ENCODE assay signal across 14 cellular contexts in genomic region chr12:93886533-93887511, GRCh38.
DNase-seq lines count a peak whose midpoint lies in the region; ATAC-seq and TF ChIP-seq lines count a peak whose summit lies in the region.
"Had no signal": no experiment of that assay in that cellular context is flagged by ENCODE, and none has a peak within 500 bp of the region (broad histone marks: within the 10 kb centered on the region; RNA-seq: fewer than 3 reads in every experiment).

No MANE protein-coding gene starts in this region.

- POLR2A ChIA-PET in activated CD8-positive, alpha-beta T cell treated with anti-CD3 and anti-CD28 coated beads, Interleukin-2, amount 10 ng/mL, durations not matched to agents 7 days and 5 days (lab: Charles Lee), result no interaction called here

- H3K4me3 Mint-ChIP-seq in activated CD8-positive, alpha-beta T cell treated with anti-CD3 and anti-CD28 coated beads, Interleukin-2, amount 10 ng/mL, durations not matched to agents 7 days and 5 days, result no peak overlapping the region
- H3K4me3 Mint-ChIP-seq: activated T-cell treated with anti-CD3 and anti-CD28 coated beads, Interleukin-2, amount 50 U/mL, for 24 hours; H9; T-cell had no signal

- in situ Hi-C loops in mammary epithelial cell (cut with MboI; ENCODE audit: low sequenced_read_pairs in 2 of 2), result no loop called here

- H3K9me3 Mint-ChIP-seq in activated CD8-positive, alpha-beta T cell treated with anti-CD3 and anti-CD28 coated beads, Interleukin-2, amount 10 ng/mL, durations not matched to agents 7 days and 5 days (ENCODE audit: insufficient read depth), result no peaks in the 10 kb centered on the region
- H3K9me3 Mint-ChIP-seq: activated T-cell treated with anti-CD3 and anti-CD28 coated beads, Interleukin-2, amount 50 U/mL, for 24 hours; H9; T-cell had no signal

- intact Hi-C loops in mammary epithelial cell (cut with micrococcal nuclease), result no loop called here

- 92% methylated on average over 18 of the region's 18 CpGs for WGBS in mammary epithelial cell (ENCODE audit: low coverage, missing lambda C conversion rate)

- no peaks in the 10 kb centered on the region for H3K27me3 Mint-ChIP-seq in activated CD8-positive, alpha-beta T cell treated with anti-CD3 and anti-CD28 coated beads, Interleukin-2, amount 10 ng/mL, durations not matched to agents 7 days and 5 days (ENCODE audit: low read depth)
- H3K27me3 Mint-ChIP-seq: activated T-cell treated with anti-CD3 and anti-CD28 coated beads, Interleukin-2, amount 50 U/mL, for 24 hours; T-cell had no signal

- no peak overlapping the region for H3K9ac ChIP-seq in fibroblast of lung (ENCODE audit: insufficient read depth, low read length)
- H3K9ac ChIP-seq in skeletal muscle satellite cell (ENCODE audit: low read depth, low read length), result no peak overlapping the region
- no peak overlapping the region for H3K9ac ChIP-seq in mammary epithelial cell (ENCODE audit: insufficient read depth, low read length)

- H3K79me2 ChIP-seq in fibroblast of lung (ENCODE audit: control insufficient read depth, insufficient read depth, low read length) (no peaks in the 10 kb centered on the region), mammary epithelial cell (ENCODE audit: insufficient read depth, low read length) (no peaks in the 10 kb centered on the region)

- no peaks in the 10 kb centered on the region for H3K27me3 ChIP-seq in fibroblast of lung (ENCODE audit: control insufficient read depth, insufficient read depth, low read length)
- no peaks in the 10 kb centered on the region for H3K27me3 ChIP-seq in skeletal muscle satellite cell (ENCODE audit: control insufficient read depth, insufficient read depth, low read length)
- H3K27me3 ChIP-seq in effector memory CD4-positive, alpha-beta T cell (replicated peaks; ENCODE audit: control insufficient read depth, insufficient read depth, low read length, poor library complexity, severe bottlenecking), result no peaks in the 10 kb centered on the region
- H3K27me3 ChIP-seq in mammary epithelial cell (ENCODE audit: insufficient read depth, low read length), result no peaks in the 10 kb centered on the region

- H3K4me1 Mint-ChIP-seq in activated CD8-positive, alpha-beta T cell treated with anti-CD3 and anti-CD28 coated beads, Interleukin-2, amount 10 ng/mL, durations not matched to agents 7 days and 5 days (ENCODE audit: low read depth), result no peaks in the 10 kb centered on the region
- H3K4me1 Mint-ChIP-seq: T-cell had no signal

- no peak for ATAC-seq in activated CD8-positive, alpha-beta T cell treated with anti-CD3 and anti-CD28 coated beads, Interleukin-2, amount 10 ng/mL, durations not matched to agents 7 days and 5 days
- ATAC-seq: T-cell had no signal

- H2AFZ ChIP-seq in fibroblast of lung (ENCODE audit: low read length), result no peak overlapping the region
- H2AFZ ChIP-seq in mammary epithelial cell (ENCODE audit: low read depth, low read length), result no peak overlapping the region

- no peaks in the 10 kb centered on the region for H3K36me3 Mint-ChIP-seq in activated CD8-positive, alpha-beta T cell treated with anti-CD3 and anti-CD28 coated beads, Interleukin-2, amount 10 ng/mL, durations not matched to agents 7 days and 5 days (ENCODE audit: low read depth)
- H3K36me3 Mint-ChIP-seq: T-cell had no signal

- H3K36me3 ChIP-seq in fibroblast of lung (ENCODE audit: control insufficient read depth, insufficient read depth, low read length) (no peaks in the 10 kb centered on the region), skeletal muscle satellite cell (ENCODE audit: insufficient read depth, low read length) (no peaks in the 10 kb centered on the region), mammary epithelial cell (ENCODE audit: insufficient read depth, low read length) (no peaks in the 10 kb centered on the region)
- no peaks in the 10 kb centered on the region for H3K36me3 ChIP-seq in effector memory CD4-positive, alpha-beta T cell (ENCODE audit: control insufficient read depth, insufficient read depth, low read length)

- H3K4me3 ChIP-seq in fibroblast of lung (replicated peaks in 1 of 4; ENCODE audit: control extremely low read depth in 1 of 4, insufficient read depth in 1 of 4, low read depth in 3 of 4, low read length in 4 of 4) (no peak overlapping the region), skeletal muscle satellite cell (ENCODE audit: low read length) (no peak overlapping the region), mammary epithelial cell (replicated peaks in 1 of 3; ENCODE audit: insufficient read depth in 1 of 3, low read depth in 2 of 3, low read length in 3 of 3) (no peak overlapping the region)
- no peak overlapping the region for H3K4me3 ChIP-seq in effector memory CD4-positive, alpha-beta T cell (ENCODE audit: insufficient read depth, low read depth, low read length, poor library complexity, severe bottlenecking)

- H3K4me2 ChIP-seq in fibroblast of lung (ENCODE audit: extremely low read depth, insufficient read depth, low read length) (no peak overlapping the region), skeletal muscle satellite cell (ENCODE audit: low read length) (peak overlapping the region; percentile 4), mammary epithelial cell (ENCODE audit: insufficient read depth, low read depth, low read length) (no peak overlapping the region)

- dilution Hi-C loops in mammary epithelial cell (cut with HindIII; ENCODE audit: low sequenced_read_pairs), result no loop called here

- no peak overlapping the region for H3K27ac Mint-ChIP-seq in activated CD8-positive, alpha-beta T cell treated with anti-CD3 and anti-CD28 coated beads, Interleukin-2, amount 10 ng/mL, durations not matched to agents 7 days and 5 days
- H3K27ac Mint-ChIP-seq: activated T-cell treated with anti-CD3 and anti-CD28 coated beads, Interleukin-2, amount 50 U/mL, for 24 hours; T-cell had no signal

- BruUV-seq in mammary epithelial cell (replicated peaks; lab: Mats Ljungman, UMichigan), result no TSS peak

- TF ChIP-seq CTCF in fibroblast of lung (conservative IDR thresholded peaks at IDR 0.05 in 1 of 2, IDR thresholded peaks at IDR 0.05 in 1 of 2; ENCODE audit: low read depth in 1 of 2, low read length in 2 of 2), result no peak
- no peak for TF ChIP-seq CTCF in mammary epithelial cell (conservative IDR thresholded peaks at IDR 0.05 in 1 of 2, IDR thresholded peaks at IDR 0.05 in 1 of 2; ENCODE audit: extremely low read depth in 1 of 2, insufficient read depth in 1 of 2, low read depth in 1 of 2, low read length in 2 of 2)

- no peak overlapping the region for H3K27ac ChIP-seq in fibroblast of lung (ENCODE audit: insufficient read depth, low read length)
- H3K27ac ChIP-seq in effector memory CD4-positive, alpha-beta T cell (ENCODE audit: insufficient read depth, low read length, poor library complexity, severe bottlenecking), result no peak overlapping the region
- no peak overlapping the region for H3K27ac ChIP-seq in mammary epithelial cell (ENCODE audit: insufficient read depth, low read depth, low read length)

- H3K9me3 ChIP-seq in fibroblast of lung (ENCODE audit: control insufficient read depth, insufficient read depth, low read depth, low read length), result no peaks in the 10 kb centered on the region
- no peaks in the 10 kb centered on the region for H3K9me3 ChIP-seq in skeletal muscle satellite cell (replicated peaks; ENCODE audit: low read length)
- no peaks in the 10 kb centered on the region for H3K9me3 ChIP-seq in effector memory CD4-positive, alpha-beta T cell (ENCODE audit: control insufficient read depth, low read length)
- no peaks in the 10 kb centered on the region for H3K9me3 ChIP-seq in mammary epithelial cell (replicated peaks; ENCODE audit: insufficient read depth, low read length)

- H3K4me1 ChIP-seq in fibroblast of lung (ENCODE audit: control insufficient read depth, extremely low read depth, insufficient read depth, low read length), result no peaks in the 10 kb centered on the region
- peaks cover 25% of the 10 kb centered on the region for H3K4me1 ChIP-seq in skeletal muscle satellite cell (ENCODE audit: control insufficient read depth, insufficient read depth, low read length)
- H3K4me1 ChIP-seq in effector memory CD4-positive, alpha-beta T cell (ENCODE audit: control insufficient read depth, insufficient read depth, low read length, poor library complexity, severe bottlenecking), result no peaks in the 10 kb centered on the region
- H3K4me1 ChIP-seq in mammary epithelial cell (ENCODE audit: insufficient read depth, low read length), result no peaks in the 10 kb centered on the region

- CTCF ChIA-PET in activated CD8-positive, alpha-beta T cell treated with anti-CD3 and anti-CD28 coated beads, Interleukin-2, amount 10 ng/mL, durations not matched to agents 7 days and 5 days (lab: Charles Lee), result no interaction called here
- CTCF ChIA-PET in mammary epithelial cell (lab: Charles Lee; ENCODE audit: low non-redundant PET), result no interaction called here

- H4K20me1 ChIP-seq in fibroblast of lung (ENCODE audit: control insufficient read depth, extremely low read depth, insufficient read depth, low read length), result no peaks in the 10 kb centered on the region
- H4K20me1 ChIP-seq in mammary epithelial cell (ENCODE audit: insufficient read depth, low read length), result no peaks in the 10 kb centered on the region

- DNase-seq in EH (ENCODE audit: low read depth), result peak; percentile 98
- DNase-seq in NCI-H2227 (lab: John Stamatoyannopoulos, UW; ENCODE audit: unreplicated experiment), result peak; percentile 41
- peak; percentile 33 to 96 for DNase-seq in fibroblast of lung (ENCODE audit: low read depth in 2 of 2)
- no peak for DNase-seq in activated CD8-positive, alpha-beta T cell treated with anti-CD3 and anti-CD28 coated beads, Interleukin-2, amount 10 ng/mL, durations not matched to agents 7 days and 5 days
- no peak for DNase-seq in effector memory CD4-positive, alpha-beta T cell
- no peak for DNase-seq in mammary epithelial cell
- DNase-seq in NCI-H2107 (lab: John Stamatoyannopoulos, UW), result no peak
- DNase-seq: activated CD4-positive, CD25-positive, alpha-beta regulatory T cell treated with anti-CD3 and anti-CD28 coated beads, Interleukin-2, amount 50 U/mL, for 72 hours; activated T-cell treated with anti-CD3 and anti-CD28 coated beads, Interleukin-2, amount 50 U/mL, for 24 hours; H9; NCI-H1048; stimulated activated naive CD4-positive, alpha-beta T cell treated with Interleukin-2 at 50 U/mL for 16 hours; T-cell had no signal

Comparison
In these comparisons a context has a peak if more than half of its experiments do, and no peak if none do; other contexts are left out.
1. DNase-seq: peak in EH (single experiment), NCI-H2227 (single experiment) and fibroblast of lung (2 of 2); none in activated CD8-positive, alpha-beta T cell treated with anti-CD3 and anti-CD28 coated beads, Interleukin-2, amount 10 ng/mL, durations not matched to agents 7 days and 5 days (single experiment), effector memory CD4-positive, alpha-beta T cell (0 of 3), mammary epithelial cell (single experiment) and NCI-H2107 (single experiment).